In the genomic region with DNA sequence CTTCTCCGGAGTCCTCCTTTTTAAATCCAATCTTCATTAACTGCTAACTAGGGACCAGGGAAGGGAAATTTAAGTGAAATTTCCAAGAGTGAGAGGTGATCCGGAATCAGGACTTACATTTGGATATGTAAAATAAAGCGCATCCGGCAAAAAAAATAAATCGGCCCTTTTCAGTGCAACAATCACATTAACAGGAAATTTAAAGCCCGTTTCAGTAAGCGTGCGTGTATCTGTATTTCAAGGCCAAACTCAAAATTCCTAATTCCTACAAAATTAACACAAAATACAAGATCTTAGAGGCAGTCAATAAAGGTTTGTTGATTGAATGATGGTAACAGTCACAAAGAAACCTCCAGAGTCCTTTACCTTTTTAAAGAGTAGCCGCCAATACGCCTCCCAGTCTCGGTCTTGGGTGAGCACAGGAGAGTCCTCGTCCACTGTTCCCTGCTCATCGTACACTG, we compare ENCODE assay signal across 1 cellular context.
TF ChIP-seq lines count a peak whose summit lies in the region.

No MANE protein-coding gene starts in this region.

TF ChIP-seq in HCT116, 20 proteins besides CTCF, POLR2A, EP300 and RAD21 (continued from another document):
- TF ChIP-seq REST (IDR thresholded peaks at IDR 0.05; ENCODE audit: low read depth) = no peak
- TF ChIP-seq, protein P1, sequence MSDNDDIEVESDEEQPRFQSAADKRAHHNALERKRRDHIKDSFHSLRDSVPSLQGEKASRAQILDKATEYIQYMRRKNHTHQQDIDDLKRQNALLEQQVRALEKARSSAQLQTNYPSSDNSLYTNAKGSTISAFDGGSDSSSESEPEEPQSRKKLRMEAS (IDR thresholded peaks at IDR 0.05) = no peak
- no peak for TF ChIP-seq CEBPB (IDR thresholded peaks at IDR 0.05; ENCODE audit: low read depth)
- TF ChIP-seq ATF3 (IDR thresholded peaks at IDR 0.05) = no peak
- TF ChIP-seq EGR1 (IDR thresholded peaks at IDR 0.05; ENCODE audit: low read depth) = no peak
- no peak for TF ChIP-seq SP1 (IDR thresholded peaks at IDR 0.05; ENCODE audit: low read depth)
- TF ChIP-seq CBX3 (IDR thresholded peaks at IDR 0.05; ENCODE audit: low read depth) = no peak
- no peak for TF ChIP-seq ZFX (IDR thresholded peaks at IDR 0.05)
- no peak for TF ChIP-seq TCF7L2 (IDR thresholded peaks at IDR 0.05; ENCODE audit: borderline replicate concordance, extremely low read depth, insufficient read depth, insufficient read length)
TF ChIP-seq in HCT116: peak in this region for 0.
